ENCODE assay signal across 16 cellular contexts in genomic region chr12:15707516-15708199, GRCh38.
DNase-seq lines count a peak whose midpoint lies in the region; ATAC-seq and TF ChIP-seq lines count a peak whose summit lies in the region.
"Had no signal": no experiment of that assay in that cellular context is flagged by ENCODE, and none has a peak within 500 bp of the region (broad histone marks: within the 10 kb centered on the region; RNA-seq: fewer than 3 reads in every experiment).

No MANE protein-coding gene starts in this region.

- no peaks in the 10 kb centered on the region for H3K4me1 ChIP-seq in GM23338 (ENCODE audit: insufficient read depth)

- H3K4me1 Mint-ChIP-seq in GM23338: peaks cover 19% of the 10 kb centered on the region
- H3K4me1 Mint-ChIP-seq in osteocyte (ENCODE audit: unreplicated experiment): peaks cover 85% of the 10 kb centered on the region

- H3K36me3 ChIP-seq in GM23338 (ENCODE audit: insufficient read depth): no peaks in the 10 kb centered on the region
- H3K36me3 ChIP-seq: BLaER1 treated with 17β-estradiol and CSF1 and Interleukin-3, amounts not matched to agents 10 nM and 100 nM had no signal

- no peak for ATAC-seq in GM23338
- ATAC-seq in GM18520 (IDR thresholded peaks at IDR 0.05; ENCODE audit: unreplicated experiment): no peak

- H3K4me3 Mint-ChIP-seq in GM23338 (no peak overlapping the region), osteocyte (ENCODE audit: unreplicated experiment) (no peak overlapping the region)
- H3K4me3 Mint-ChIP-seq: CD4-positive, CD25-positive, alpha-beta regulatory T cell had no signal

- no peaks in the 10 kb centered on the region for H3K27me3 Mint-ChIP-seq in GM23338 (ENCODE audit: insufficient read depth, low read depth, poor library complexity)
- no peaks in the 10 kb centered on the region for H3K27me3 Mint-ChIP-seq in osteocyte (ENCODE audit: unreplicated experiment)
- H3K27me3 Mint-ChIP-seq: CD4-positive, CD25-positive, alpha-beta regulatory T cell had no signal

- no peaks in the 10 kb centered on the region for H3K36me3 Mint-ChIP-seq in GM23338 (ENCODE audit: low read depth)
- H3K36me3 Mint-ChIP-seq in osteocyte (ENCODE audit: unreplicated experiment): peaks cover 33% of the 10 kb centered on the region
- H3K36me3 Mint-ChIP-seq: CD4-positive, CD25-positive, alpha-beta regulatory T cell had no signal

- H3K79me2 ChIP-seq in GM23338 (replicated peaks; ENCODE audit: insufficient read depth): no peaks in the 10 kb centered on the region

- DNase-seq in NOMO-1 (lab: John Stamatoyannopoulos, UW; ENCODE audit: unreplicated experiment in 2 of 2) (peak; percentile 21 to 45), NOMO-1 treated with dmso at 0.1 percent for 144 hours (lab: John Stamatoyannopoulos, UW; ENCODE audit: unreplicated experiment) (no peak), GM23338 (ENCODE audit: low spot score) (no peak), NCI-H82 treated with DMSO at 0.1 percent for 48 hours (lab: John Stamatoyannopoulos, UW; ENCODE audit: unreplicated experiment) (peak; percentile 42), osteocyte (ENCODE audit: extremely low spot score, unreplicated experiment) (no peak), SK-N-DZ (ENCODE audit: low spot score) (no peak)
- no peak for DNase-seq in activated CD8-positive, alpha-beta memory T cell treated with anti-CD3 and anti-CD28 coated beads, Interleukin-2, amount 50 U/mL, for 48 hours
- DNase-seq: 8988T; ACHN; CD4-positive, CD25-positive, alpha-beta regulatory T cell; DMS79; H7; IMR-90 had no signal

- H3K9me3 Mint-ChIP-seq in GM23338: no peaks in the 10 kb centered on the region
- no peaks in the 10 kb centered on the region for H3K9me3 Mint-ChIP-seq in osteocyte (ENCODE audit: unreplicated experiment)

- H3K27ac ChIP-seq in GM23338 (ENCODE audit: low read depth): no peak overlapping the region
- H3K27ac ChIP-seq: BLaER1 treated with 17β-estradiol and CSF1 and Interleukin-3, amounts not matched to agents 10 nM and 100 nM had no signal

- H3K4me2 ChIP-seq in GM23338: no peak overlapping the region

- no peaks in the 10 kb centered on the region for H3K27me3 ChIP-seq in GM23338 (ENCODE audit: insufficient read depth)
- H3K27me3 ChIP-seq: BLaER1 treated with 17β-estradiol and CSF1 and Interleukin-3, amounts not matched to agents 10 nM and 100 nM had no signal

- no peak overlapping the region for H3K4me3 ChIP-seq in GM23338
- H3K4me3 ChIP-seq: BLaER1 treated with 17β-estradiol and CSF1 and Interleukin-3, amounts not matched to agents 10 nM and 100 nM; GM12878 had no signal

- H3K9me2 ChIP-seq in GM23338 (ENCODE audit: insufficient read depth): no peaks in the 10 kb centered on the region

- no peak overlapping the region for H2AFZ ChIP-seq in GM23338

- TF ChIP-seq CTCF in GM23338 (conservative IDR thresholded peaks at IDR 0.05; ENCODE audit: low read depth in 2 of 2) (no peak), osteocyte (IDR thresholded peaks at IDR 0.05) (no peak)

- no peaks in the 10 kb centered on the region for H4K20me1 ChIP-seq in GM23338 (replicated peaks; ENCODE audit: insufficient read depth)
- H4K20me1 ChIP-seq: BLaER1 treated with 17β-estradiol and CSF1 and Interleukin-3, amounts not matched to agents 10 nM and 100 nM had no signal

- H3F3A ChIP-seq in GM23338 (replicated peaks; ENCODE audit: low read depth): no peaks in the 10 kb centered on the region

- H3K27ac Mint-ChIP-seq in GM23338: peak overlapping the region; percentile 15; the same call in 1 of the 2 replicates
- peak overlapping the region; percentile 50 for H3K27ac Mint-ChIP-seq in osteocyte (ENCODE audit: unreplicated experiment)
- H3K27ac Mint-ChIP-seq: CD4-positive, CD25-positive, alpha-beta regulatory T cell had no signal

TF ChIP-seq in GM23338, 12 proteins besides CTCF, POLR2A, EP300 and RAD21 (continues in another document):
- no peak for TF ChIP-seq NANOG (IDR thresholded peaks at IDR 0.05; ENCODE audit: borderline replicate concordance)
- TF ChIP-seq STAT1 (IDR thresholded peaks at IDR 0.05; ENCODE audit: unreplicated experiment): no peak
- TF ChIP-seq ZNF462 (CRISPR knock-in tag; IDR thresholded peaks at IDR 0.05): no peak
- TF ChIP-seq ETS1 (IDR thresholded peaks at IDR 0.05): no peak
- no peak for TF ChIP-seq ZNF114 (CRISPR knock-in tag; IDR thresholded peaks at IDR 0.05)
- TF ChIP-seq ZNF331 (CRISPR knock-in tag; IDR thresholded peaks at IDR 0.05; ENCODE audit: low read depth): no peak
- no peak for TF ChIP-seq EZH2 (IDR thresholded peaks at IDR 0.05; ENCODE audit: low read depth, unreplicated experiment)
- TF ChIP-seq JUNB (IDR thresholded peaks at IDR 0.05; ENCODE audit: unreplicated experiment): no peak

Comparison
In these comparisons a context has a peak if more than half of its experiments do, and no peak if none do; other contexts are left out.
1. DNase-seq: peak in NOMO-1 (2 of 2) and NCI-H82 treated with DMSO at 0.1 percent for 48 hours (single experiment); none in NOMO-1 treated with dmso at 0.1 percent for 144 hours (single experiment), GM23338 (single experiment), osteocyte (single experiment), activated CD8-positive, alpha-beta memory T cell treated with anti-CD3 and anti-CD28 coated beads, Interleukin-2, amount 50 U/mL, for 48 hours (single experiment) and SK-N-DZ (single experiment).